1 cellular context compared by ENCODE assay signal in the genomic region with DNA sequence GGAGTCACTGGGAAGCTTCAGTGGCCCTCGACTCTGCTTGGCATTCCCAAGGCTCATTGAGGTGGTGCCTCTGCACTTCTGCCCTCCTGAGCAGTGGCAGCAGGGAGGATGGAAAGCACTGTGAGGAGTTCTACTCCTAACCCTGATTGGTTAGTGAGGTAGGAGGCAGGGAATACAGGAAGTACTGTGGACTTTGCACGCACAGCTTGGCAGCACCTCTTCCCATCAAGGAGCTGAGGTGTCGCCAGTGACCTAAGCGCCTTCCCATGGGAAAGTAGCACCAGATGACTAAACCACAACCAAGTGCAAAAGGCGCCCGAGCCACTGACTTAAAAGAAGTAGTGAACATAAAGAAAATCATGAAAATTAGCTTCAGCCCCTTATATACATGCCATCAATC.
TF ChIP-seq lines count a peak whose summit lies in the region.

No MANE protein-coding gene starts in this region.

TF ChIP-seq in H1, 55 proteins besides CTCF, POLR2A, EP300 and RAD21 (continued from another document):
- TF ChIP-seq RFX5 (IDR thresholded peaks at IDR 0.05; ENCODE audit: borderline replicate concordance, low read depth, low read length) (no peak), SIRT6 (IDR thresholded peaks at IDR 0.05; ENCODE audit: low read length) (no peak), SP4 (IDR thresholded peaks at IDR 0.05; ENCODE audit: low read length) (no peak), POLR2AphosphoS5 (IDR thresholded peaks at IDR 0.05; ENCODE audit: low read depth, low read length) (no peak), CHD1 (IDR thresholded peaks at IDR 0.05; ENCODE audit: low read depth, low read length) (no peak)
